Comparison of ENCODE assay signal across 8 cellular contexts in the genomic region with DNA sequence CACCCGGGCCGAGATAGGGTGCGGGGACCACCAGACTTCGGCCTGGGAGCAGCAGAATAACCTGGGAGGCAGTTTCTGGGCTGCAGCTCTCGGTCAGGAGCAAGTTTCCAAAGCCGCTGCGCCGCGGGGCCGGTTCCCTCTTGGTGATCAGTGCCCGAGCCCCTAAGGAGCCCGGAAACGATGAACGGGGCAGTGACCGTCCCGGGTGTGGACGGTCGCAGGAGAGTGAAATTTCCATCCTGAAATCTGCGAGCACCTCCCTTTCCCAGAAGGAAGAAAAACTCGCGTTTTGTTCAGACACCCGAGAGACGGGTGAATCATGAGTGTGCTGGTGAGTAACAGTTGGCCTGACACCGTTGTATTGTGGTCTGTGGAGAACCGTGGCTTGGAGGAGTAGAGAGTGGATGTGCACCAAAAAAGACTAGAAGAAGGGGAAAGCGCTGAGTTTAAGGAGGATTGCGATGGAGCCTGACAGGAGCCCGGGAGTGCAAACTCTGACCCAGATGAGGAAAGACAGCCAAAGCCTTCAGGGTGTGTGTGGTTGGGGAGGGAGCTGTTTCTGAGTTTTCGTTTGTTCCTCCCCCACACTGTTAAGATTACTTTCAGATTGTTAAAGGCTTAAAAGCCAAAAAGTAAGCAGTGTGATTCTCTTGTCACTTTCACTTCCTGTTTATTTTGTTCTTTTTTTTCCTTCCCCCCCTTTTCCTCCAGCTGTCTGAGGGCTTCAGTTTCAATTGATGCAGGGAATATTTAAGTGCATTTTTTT. TPM values are rescaled to one million over a fixed set of nuclear protein-coding genes. Genes with fewer than 3 reads are reported as not detected.
A peak's percentile ranks its signal among the peaks of the same experiment; 100 is the strongest.
DNase-seq lines count a peak whose midpoint lies in the region; ATAC-seq and TF ChIP-seq lines count a peak whose summit lies in the region.

No MANE protein-coding gene starts in this region.

- H3K27ac Mint-ChIP-seq in activated CD4-positive, alpha-beta T cell treated with anti-CD3 and anti-CD28 coated beads for 36 hours: peak overlapping the region; percentile 97

- DNase-seq in MV-4-11 (lab: John Stamatoyannopoulos, UW) (peak; percentile 92), dermis blood vessel endothelial cell (peak; percentile 79), right lobe of liver (peak in 2 of 3 donors; percentile 40 to 46), NCI-H2029 (lab: John Stamatoyannopoulos, UW) (no peak)
- peak; percentile 77 for DNase-seq in activated CD4-positive, alpha-beta T cell treated with anti-CD3 and anti-CD28 coated beads for 36 hours
- DNase-seq in stimulated activated CD4-positive, alpha-beta T cell treated with anti-CD3 and anti-CD28 coated beads, Interleukin-4, amount 100 ng/mL, for 48 hours (ENCODE audit: low read depth in 2 of 2): peak; percentile 33 to 54

- WGBS in right lobe of liver (ENCODE audit: insufficient coverage, low coverage, low lambda C conversion rate, missing lambda C conversion rate): 2% methylated on average over 11 of the region's 29 CpGs

- peaks cover 2% of the 10 kb centered on the region for H3K9me3 Mint-ChIP-seq in activated CD4-positive, alpha-beta T cell treated with anti-CD3 and anti-CD28 coated beads for 36 hours (ENCODE audit: low read depth)

- CTCF ChIA-PET in activated CD4-positive, alpha-beta T cell treated with anti-CD3 and anti-CD28 coated beads for 36 hours (lab: Charles Lee): interaction anchor here (0.8 to 2.2 kb wide), 5 partner anchors 27 to 256 kb away, joined by 3 to 8 read pairs (median 4); no protein-coding TSS in a partner anchor

- H3K4me1 Mint-ChIP-seq in activated CD4-positive, alpha-beta T cell treated with anti-CD3 and anti-CD28 coated beads for 36 hours: peaks cover 52% of the 10 kb centered on the region

- peak overlapping the region in 2 of 3 donors; percentile 37 to 48 for H3K27ac ChIP-seq in right lobe of liver

- ATAC-seq in GM18499 (IDR thresholded peaks at IDR 0.05; ENCODE audit: insufficient read depth, unreplicated experiment): peak; percentile 52
- ATAC-seq in HG02588 (IDR thresholded peaks at IDR 0.05; ENCODE audit: unreplicated experiment): peak; percentile 51
- ATAC-seq in activated CD4-positive, alpha-beta T cell treated with anti-CD3 and anti-CD28 coated beads for 36 hours: peak; percentile 67
- peak; percentile 44 to 55 (median 54) for ATAC-seq in right lobe of liver

- H3K9me3 ChIP-seq in right lobe of liver: no peaks in the 10 kb centered on the region

- POLR2A ChIA-PET in activated CD4-positive, alpha-beta T cell treated with anti-CD3 and anti-CD28 coated beads for 36 hours (lab: Charles Lee): interaction anchor here (0.6 to 1.1 kb wide), 6 partner anchors 13 to 1438 kb away, joined by 3 read pairs; no protein-coding TSS in a partner anchor

- no peak for TF ChIP-seq POLR2A in right lobe of liver (IDR thresholded peaks at IDR 0.05)

- TF ChIP-seq CTCF in right lobe of liver (IDR thresholded peaks at IDR 0.05): no peak

- H3K36me3 ChIP-seq in right lobe of liver: no peaks in the 10 kb centered on the region

- peak overlapping the region; percentile 41 to 62 (median 50) for H3K4me3 ChIP-seq in right lobe of liver

- peaks cover 0 to 7% of the 10 kb centered on the region in 2 donors for H3K27me3 ChIP-seq in right lobe of liver

- H3K4me3 Mint-ChIP-seq in activated CD4-positive, alpha-beta T cell treated with anti-CD3 and anti-CD28 coated beads for 36 hours: peak overlapping the region; percentile 86

- intact Hi-C loops in activated CD4-positive, alpha-beta T cell treated with anti-CD3 and anti-CD28 coated beads for 36 hours (cut with DNase I, micrococcal nuclease): loop anchor here (1.0 to 10.0 kb wide), 12 partner anchors 27 to 636 kb away; partner anchors contain the start of genes CASP6 (in 2 of the 2), GAR1 (in 2 of the 2), SEC24B (in 2 of the 2) and ELOVL6 (in 1 of the 2)
- intact Hi-C loops in right lobe of liver (cut with DNase I): no loop called here

- no peaks in the 10 kb centered on the region for H3K27me3 Mint-ChIP-seq in activated CD4-positive, alpha-beta T cell treated with anti-CD3 and anti-CD28 coated beads for 36 hours

- peaks cover 0 to 15% (median 0%) of the 10 kb centered on the region in 4 donors for H3K4me1 ChIP-seq in right lobe of liver

- peaks cover 30% of the 10 kb centered on the region for H3K36me3 Mint-ChIP-seq in activated CD4-positive, alpha-beta T cell treated with anti-CD3 and anti-CD28 coated beads for 36 hours (ENCODE audit: low read depth)

RNA-seq across cellular contexts. Expression of gene MCUB, which starts 0.8 kb away (rescaled TPM):
- total RNA-seq in activated CD4-positive, alpha-beta T cell treated with anti-CD3 and anti-CD28 coated beads for 36 hours: 10 to 100 TPM; 58.2 to 80.1 TPM
- 69.4 and 163 TPM in 2 replicates for total RNA-seq in dermis blood vessel endothelial cell
- total RNA-seq in right lobe of liver: 1 to 10 TPM in 4 of 6 experiments, under 1 TPM in 2; 0.66 to 2.7 (median 1.3) TPM

Comparison
In these comparisons a context has a peak if more than half of its experiments do, and no peak if none do; other contexts are left out.
1. RNA of gene MCUB, which starts 0.8 kb away (total RNA-seq): 58.2 to 80.1 TPM in activated CD4-positive, alpha-beta T cell treated with anti-CD3 and anti-CD28 coated beads for 36 hours and 69.4 to 163 TPM in dermis blood vessel endothelial cell; 0.66 to 2.7 TPM in right lobe of liver; every median in the first group is over 10 times any median in the second.
2. intact Hi-C loops: an anchor here in activated CD4-positive, alpha-beta T cell treated with anti-CD3 and anti-CD28 coated beads for 36 hours (1.0 to 10.0 kb wide); none called in right lobe of liver.
3. Peak in every context shown above with its lines, with median percentiles within 50 percentile points of each other: ATAC-seq.